ENCODE assay signal across 29 cellular contexts in the genomic region with DNA sequence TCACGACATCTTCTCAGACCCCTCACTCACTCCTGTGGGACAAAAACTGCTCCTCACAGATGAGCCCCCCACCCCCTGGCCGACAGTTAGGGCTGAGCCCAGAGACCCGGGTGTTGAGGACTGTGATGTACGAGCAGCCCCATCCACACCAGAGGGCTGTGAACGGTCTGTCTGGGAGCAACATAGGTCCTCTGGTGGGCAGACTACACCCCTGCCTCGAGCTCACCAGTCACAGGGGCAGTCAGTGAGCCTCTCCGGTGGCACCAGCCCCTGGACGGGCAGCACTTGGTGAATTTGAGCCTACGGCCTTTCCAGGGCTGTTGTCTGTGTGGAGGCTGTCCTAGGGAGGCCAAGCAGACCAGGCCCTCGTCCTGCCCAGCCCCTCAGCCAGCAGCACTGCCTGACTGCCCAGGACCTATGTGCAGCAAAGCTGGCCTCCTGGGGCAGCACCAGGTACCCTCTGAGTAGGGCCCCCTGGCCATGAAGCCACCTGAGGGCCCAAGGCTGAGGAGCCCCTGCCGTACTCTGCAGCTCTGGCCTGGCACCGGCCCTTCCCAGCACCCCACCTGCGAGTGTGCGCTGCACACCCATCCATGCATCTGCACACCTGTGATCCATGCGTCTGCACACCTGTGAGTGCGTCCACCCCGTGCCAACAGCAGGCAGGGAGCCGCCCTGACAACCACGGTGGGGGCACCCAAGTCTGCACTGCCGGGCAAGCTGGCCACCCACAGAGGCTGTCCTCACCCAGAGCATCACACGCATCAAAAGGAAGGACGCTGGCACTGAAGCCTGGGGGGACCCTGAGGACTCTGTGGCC.
"Had no signal": no experiment of that assay in that cellular context is flagged by ENCODE, and none has a peak within 500 bp of the region (broad histone marks: within the 10 kb centered on the region; RNA-seq: fewer than 3 reads in every experiment).

No MANE protein-coding gene starts in this region.

- H3K9me3 ChIP-seq: breast epithelium, heart left ventricle, pancreas, right lobe of liver, thyroid gland, upper lobe of left lung had no signal

- H3K27ac ChIP-seq: breast epithelium, heart left ventricle, pancreas, right lobe of liver, skin epidermis, thyroid gland, upper lobe of left lung, WERI-Rb-1 had no signal

- H3K4me1 ChIP-seq: breast epithelium, pancreas, right lobe of liver had no signal

- ATAC-seq: activated CD4-positive, CD25-positive, alpha-beta regulatory T cell treated with anti-CD3 and anti-CD28 coated beads, Interleukin-2, amount 50 U/mL, for 24 hours; activated naive CD8-positive, alpha-beta T cell treated with anti-CD3 and anti-CD28 coated beads, Interleukin-2, amount 50 U/mL, for 24 hours; esophagus mucosa; heart left ventricle; left lobe of liver; pancreas; right lobe of liver; stimulated activated memory B cell treated with anti-CD40 and anti-IgM and Interleukin-4, amounts not matched to agents 10 μg/mL and 1 μg/mL and 100 μg/mL, for 72 hours; stimulated activated naive CD8-positive, alpha-beta T cell treated with anti-CD3 and anti-CD28 coated beads, Interleukin-15, amount 100 ng/mL, for 72 hours; T-helper 17 cell had no signal

- H3K36me3 ChIP-seq: breast epithelium, heart left ventricle, pancreas, right lobe of liver, thyroid gland, upper lobe of left lung, WERI-Rb-1 had no signal

- DNase-seq: activated CD4-positive, alpha-beta memory T cell treated with anti-CD3 and anti-CD28 coated beads, Interleukin-2, amount 10 ng/mL, durations not matched to agents 7 days and 5 days; activated CD4-positive, alpha-beta T cell treated with anti-CD3 and anti-CD28 coated beads, Interleukin-2, amount 10 ng/mL, durations not matched to agents 7 days and 5 days; activated CD8-positive, alpha-beta memory T cell treated with anti-CD3 and anti-CD28 coated beads, Interleukin-2, amount 50 U/mL, for 48 hours; activated gamma-delta T cell; activated naive CD8-positive, alpha-beta T cell treated with anti-CD3 and anti-CD28 coated beads, Interleukin-2, amount 50 U/mL, for 24 hours; activated T-cell treated with anti-CD3 and anti-CD28 coated beads, Interleukin-2, amount 50 U/mL, for 24 hours; amygdala; central memory CD4-positive, alpha-beta T cell; endodermal cell; foreskin fibroblast; hypothalamus; immature natural killer cell; nucleus accumbens; stimulated activated CD4-positive, alpha-beta T cell treated with anti-CD3 and anti-CD28 coated beads, Interleukin-4, amount 100 ng/mL, for 24 hours; stimulated activated naive CD8-positive, alpha-beta T cell treated with anti-CD3 and anti-CD28 coated beads, Interleukin-15, amount 100 ng/mL, for 72 hours; T-helper 17 cell; T1000; thyroid gland; WERI-Rb-1 had no signal

- FAIRE-seq: pancreas had no signal

- H3K27me3 ChIP-seq: pancreas, thyroid gland had no signal

- H3K4me3 ChIP-seq: breast epithelium, heart left ventricle, pancreas, right lobe of liver, skin epidermis, thyroid gland, upper lobe of left lung had no signal
